In genomic region chr1:247746391-247746935, GRCh38 we compare ENCODE assay signal across 19 cellular contexts. TPM values are rescaled to one million over a fixed set of nuclear protein-coding genes. Genes with fewer than 3 reads are reported as not detected.
A peak's percentile ranks its signal among the peaks of the same experiment; 100 is the strongest.
DNase-seq lines count a peak whose midpoint lies in the region; ATAC-seq, FAIRE-seq and TF ChIP-seq lines count a peak whose summit lies in the region.
"Had no signal": no experiment of that assay in that cellular context is flagged by ENCODE, and none has a peak within 500 bp of the region (broad histone marks: within the 10 kb centered on the region; RNA-seq: fewer than 3 reads in every experiment).

No MANE protein-coding gene starts in this region.

- H3F3A ChIP-seq in PC-3 (ENCODE audit: low read length, unreplicated experiment), result peaks cover 4% of the 10 kb centered on the region

- H4K8ac ChIP-seq in trophoblast cell (ENCODE audit: low read depth, low read length), result no peak overlapping the region

- intact Hi-C loops in PC-3 (cut with micrococcal nuclease), result loop anchor here (5.0 kb wide), 2 partner anchors 111 to 171 kb away; partner anchors contain the start of gene TRIM58
- intact Hi-C loops in adrenal gland (cut with DNase I), result no loop called here

- H3K14ac ChIP-seq in trophoblast cell (ENCODE audit: low read length), result no peak overlapping the region

- BruUV-seq in PC-3 (replicated peaks; lab: Mats Ljungman, UMichigan), result no TSS peak

- FAIRE-seq in H54 (lab: Jason Lieb, UNC), result peak; percentile 50
- FAIRE-seq: GM12892 had no signal

- no peak for TF ChIP-seq POLR2A in H54 (IDR thresholded peaks at IDR 0.05; ENCODE audit: low read depth, low read length)
- TF ChIP-seq POLR2A in adrenal gland (IDR thresholded peaks at IDR 0.05), result no peak

- POLR2A ChIA-PET in PC-3 (lab: Charles Lee; ENCODE audit: unreplicated experiment), result interaction anchor here (0.6 kb wide), 1 partner anchor 111 kb away, joined by 3 read pairs; the partner anchor contains the start of gene TRIM58

- H3K79me2 ChIP-seq in PC-3 (ENCODE audit: low read length) (no peaks in the 10 kb centered on the region), trophoblast cell (ENCODE audit: control insufficient read depth, insufficient read depth, low read length, poor library complexity) (no peaks in the 10 kb centered on the region)

- H3K27me3 ChIP-seq in PC-3 (ENCODE audit: low read length) (no peaks in the 10 kb centered on the region), trophoblast cell (ENCODE audit: insufficient read depth, low read length) (no peaks in the 10 kb centered on the region), adrenal gland (no peaks in the 10 kb centered on the region)

- no peak overlapping the region for H3K18ac ChIP-seq in trophoblast cell (ENCODE audit: low read length)

- H3K4me2 ChIP-seq in PC-3 (ENCODE audit: low read length), result 0 out of 2 replicates have a peak overlapping the region, but pooled peaks have one; percentile 2
- no peak overlapping the region for H3K4me2 ChIP-seq in trophoblast cell (ENCODE audit: low read length)

- H3K9me3 ChIP-seq in PC-3 (ENCODE audit: low read length), result no peaks in the 10 kb centered on the region
- peaks cover 9% of the 10 kb centered on the region for H3K9me3 ChIP-seq in trophoblast cell (ENCODE audit: insufficient read depth, low read depth, low read length)
- peaks cover 0 to 7% (median 0%) of the 10 kb centered on the region in 3 donors for H3K9me3 ChIP-seq in adrenal gland (replicated peaks in 1 of 3)
- H3K9me3 ChIP-seq: HAP-1 had no signal

- H3K27ac ChIP-seq in PC-3 (ENCODE audit: low read length) (no peak overlapping the region), trophoblast cell (ENCODE audit: low read depth, low read length) (no peak overlapping the region), adrenal gland (no peak overlapping the region)

- H2AFZ ChIP-seq in PC-3 (ENCODE audit: low read length), result no peak overlapping the region
- no peak overlapping the region for H2AFZ ChIP-seq in trophoblast cell (ENCODE audit: insufficient read depth, low read length, poor library complexity)

- H4K91ac ChIP-seq in trophoblast cell (ENCODE audit: low read depth, low read length), result no peak overlapping the region

- ATAC-seq in PC-3 (peak; percentile 70), HG03108 (IDR thresholded peaks at IDR 0.05; ENCODE audit: unreplicated experiment) (no peak), GM21723 (IDR thresholded peaks at IDR 0.05; ENCODE audit: unreplicated experiment) (no peak)
- ATAC-seq: Panc1 had no signal

- H3K4me3 ChIP-seq in PC-3 (ENCODE audit: low read length), result no peak overlapping the region
- H3K4me3 ChIP-seq in astrocyte of the spinal cord (ENCODE audit: low read depth, low read length), result no peak overlapping the region
- no peak overlapping the region for H3K4me3 ChIP-seq in trophoblast cell (ENCODE audit: low read depth, low read length)
- H3K4me3 ChIP-seq in adrenal gland, result no peak overlapping the region
- H3K4me3 ChIP-seq: HAP-1 had no signal

- no peak overlapping the region for H4K12ac ChIP-seq in trophoblast cell (ENCODE audit: low read depth, low read length)

- H2AK5ac ChIP-seq in trophoblast cell (ENCODE audit: low read length), result no peak overlapping the region

- DNase-seq in H54 (ENCODE audit: insufficient read length, low spot score), result no peak
- DNase-seq in PC-3, result peak; percentile 85
- peak; percentile 37 for DNase-seq in astrocyte of the spinal cord (ENCODE audit: low read depth, low spot score)
- peak; percentile 48 to 76 for DNase-seq in trophoblast cell
- DNase-seq in adrenal gland, result no peak
- DNase-seq in NOMO-1 (lab: John Stamatoyannopoulos, UW; ENCODE audit: unreplicated experiment in 2 of 2), result no peak
- DNase-seq: Calu3; CD4-positive, CD25-positive, alpha-beta regulatory T cell; DMS79; GDM1; NCI-H1092 treated with DMSO at 0.1 percent for 48 hours; NCI-H1694; SHP77 had no signal

- H2BK120ac ChIP-seq in trophoblast cell (ENCODE audit: insufficient read depth, low read length, poor library complexity), result no peak overlapping the region

- H2BK5ac ChIP-seq in trophoblast cell (ENCODE audit: low read depth, low read length, poor library complexity), result no peak overlapping the region

- H3K4me1 ChIP-seq in PC-3 (ENCODE audit: insufficient read depth, low read length) (peaks cover 31% of the 10 kb centered on the region), trophoblast cell (ENCODE audit: control insufficient read depth in 1 of 2, insufficient read depth in 2 of 2, low read length in 2 of 2) (peaks cover 2 to 6% of the 10 kb centered on the region in 2 experiments), adrenal gland (replicated peaks in 1 of 2) (no peaks in the 10 kb centered on the region)
- H3K4me1 ChIP-seq: HAP-1 had no signal

- no peak overlapping the region for H3K9ac ChIP-seq in PC-3 (ENCODE audit: low read length)
- H3K9ac ChIP-seq in trophoblast cell (ENCODE audit: low read length), result no peak overlapping the region

- no peak overlapping the region for H2BK12ac ChIP-seq in trophoblast cell (ENCODE audit: low read length)

- H3K9me2 ChIP-seq in PC-3 (replicated peaks; ENCODE audit: low read length), result no peaks in the 10 kb centered on the region

- in situ Hi-C loops in astrocyte of the spinal cord (cut with HindIII; ENCODE audit: low sequenced_read_pairs), result no loop called here

- H3K4ac ChIP-seq in trophoblast cell (ENCODE audit: low read depth, low read length), result no peak overlapping the region

- no CpG with 5 or more reads among the region's 3 CpGs for WGBS in trophoblast cell (ENCODE audit: extremely low coverage, insufficient coverage, insufficient read length)
- 63 to 78% (median 65%) methylated on average over 3 of the region's 3 CpGs for WGBS in adrenal gland, 4 donors

- CTCF ChIA-PET in PC-3 (lab: Charles Lee), result no interaction called here

- TF ChIP-seq CTCF in PC-3 (conservative IDR thresholded peaks at IDR 0.05; ENCODE audit: low read depth, low read length) (no peak), astrocyte of the spinal cord (IDR thresholded peaks at IDR 0.05; ENCODE audit: low read depth, low read length) (no peak), adrenal gland (IDR thresholded peaks at IDR 0.05) (no peak)

- no peaks in the 10 kb centered on the region for H4K20me1 ChIP-seq in PC-3 (ENCODE audit: low read length)

- H3K79me1 ChIP-seq in trophoblast cell (ENCODE audit: low read length), result peaks cover 2% of the 10 kb centered on the region

- H3K23ac ChIP-seq in trophoblast cell (ENCODE audit: low read length), result no peak overlapping the region

- no peaks in the 10 kb centered on the region for H3K36me3 ChIP-seq in PC-3 (ENCODE audit: low read depth, low read length)
- no peaks in the 10 kb centered on the region for H3K36me3 ChIP-seq in trophoblast cell (ENCODE audit: control insufficient read depth in 1 of 2, insufficient read depth in 2 of 2, low read length in 2 of 2)
- no peaks in the 10 kb centered on the region for H3K36me3 ChIP-seq in adrenal gland (replicated peaks in 1 of 2)
- H3K36me3 ChIP-seq: HAP-1 had no signal

RNA-seq across cellular contexts. Expression of gene OR14A2, which starts 1.5 kb away (rescaled TPM):
- total RNA-seq in PC-3 (2014; rRNA removed) (not detected in 2 replicates), adrenal gland (not detected)
- polyA plus RNA-seq in trophoblast cell (2013), result not detected in 2 replicates
- polyA plus RNA-seq in adrenal gland, result not detected
- total RNA-seq: Calu3; CD4-positive, CD25-positive, alpha-beta regulatory T cell had no signal
- polyA plus RNA-seq: CD4-positive, CD25-positive, alpha-beta regulatory T cell; IgD-negative memory B cell had no signal

RNA-seq across cellular contexts. Expression of gene OR14K1, which starts 8.0 kb away (rescaled TPM):
- total RNA-seq in PC-3 (2014; rRNA removed) (not detected in 2 replicates), adrenal gland (under 1 TPM in 1 of 8 donors, not detected in 7; 0.94 TPM)
- polyA plus RNA-seq in trophoblast cell (2013), result not detected in 2 replicates
- polyA plus RNA-seq in adrenal gland, result not detected
- total RNA-seq: Calu3; CD4-positive, CD25-positive, alpha-beta regulatory T cell had no signal
- polyA plus RNA-seq: CD4-positive, CD25-positive, alpha-beta regulatory T cell; IgD-negative memory B cell had no signal

RNA-seq across cellular contexts. Expression of gene OR1C1, which starts 13.9 kb away (rescaled TPM):
- total RNA-seq in PC-3 (2014; rRNA removed) (not detected in 2 replicates), adrenal gland (not detected)
- polyA plus RNA-seq in trophoblast cell (2013), result not detected in 2 replicates
- not detected for polyA plus RNA-seq in adrenal gland
- total RNA-seq: Calu3; CD4-positive, CD25-positive, alpha-beta regulatory T cell had no signal
- polyA plus RNA-seq: CD4-positive, CD25-positive, alpha-beta regulatory T cell; IgD-negative memory B cell had no signal

RNA-seq across cellular contexts. Expression of gene OR6F1, which starts 30.0 kb away (rescaled TPM):
- total RNA-seq in PC-3 (2014; rRNA removed), result not detected in 2 replicates
- not detected in 2 replicates for polyA plus RNA-seq in trophoblast cell (2013)
- total RNA-seq in adrenal gland, result not detected
- polyA plus RNA-seq in adrenal gland, result not detected
- total RNA-seq: Calu3; CD4-positive, CD25-positive, alpha-beta regulatory T cell had no signal
- polyA plus RNA-seq: CD4-positive, CD25-positive, alpha-beta regulatory T cell; IgD-negative memory B cell had no signal

Comparison
In these comparisons a context has a peak if more than half of its experiments do, and no peak if none do; other contexts are left out.
1. DNase-seq: peak in PC-3 (single experiment), astrocyte of the spinal cord (single experiment) and trophoblast cell (2 of 2); none in H54 (single experiment), adrenal gland (0 of 7) and NOMO-1 (0 of 2).